In the genomic region with DNA sequence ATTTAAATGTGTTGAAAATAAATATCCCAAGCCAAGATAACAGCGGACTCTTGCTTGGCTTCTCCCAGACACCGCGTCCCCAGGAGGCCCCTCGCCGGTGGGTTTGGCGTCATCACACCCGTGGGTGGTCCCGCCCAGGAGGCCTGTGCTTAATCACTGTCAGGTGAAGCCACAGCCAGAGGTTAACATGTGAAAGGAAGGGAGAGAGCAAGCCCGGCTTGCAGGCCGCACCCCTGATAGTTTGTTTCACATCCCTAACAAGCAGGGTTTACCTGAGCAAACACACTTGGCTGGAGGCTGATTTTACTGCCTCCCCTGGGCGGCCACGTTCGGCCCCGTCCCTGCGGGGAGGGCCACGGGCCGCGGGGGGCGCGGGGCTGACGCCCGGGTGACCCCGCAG, we compare ENCODE assay signal across 6 cellular contexts. TPM values are rescaled to one million over a fixed set of nuclear protein-coding genes. Genes with fewer than 3 reads are reported as not detected.
"Had no signal": no experiment of that assay in that cellular context is flagged by ENCODE, and none has a peak within 500 bp of the region (broad histone marks: within the 10 kb centered on the region; RNA-seq: fewer than 3 reads in every experiment).

No MANE protein-coding gene starts in this region.

RNA-seq across cellular contexts. Expression of gene CFC1B, which starts 1.4 kb away (rescaled TPM):
- total RNA-seq: H4, H7, HepG2, HFFc6, HT1080 had no signal
- polyA plus RNA-seq: HepG2, IgD-negative memory B cell had no signal

RNA-seq across cellular contexts. Expression of gene POTEI, which starts 13.3 kb away (rescaled TPM):
- total RNA-seq: HFFc6 had no signal
- polyA plus RNA-seq: IgD-negative memory B cell had no signal
